ENCODE assay signal across 1 cellular context in genomic region chr5:122078116-122078865, GRCh38.
TF ChIP-seq lines count a peak whose summit lies in the region.

A gene with protein sequence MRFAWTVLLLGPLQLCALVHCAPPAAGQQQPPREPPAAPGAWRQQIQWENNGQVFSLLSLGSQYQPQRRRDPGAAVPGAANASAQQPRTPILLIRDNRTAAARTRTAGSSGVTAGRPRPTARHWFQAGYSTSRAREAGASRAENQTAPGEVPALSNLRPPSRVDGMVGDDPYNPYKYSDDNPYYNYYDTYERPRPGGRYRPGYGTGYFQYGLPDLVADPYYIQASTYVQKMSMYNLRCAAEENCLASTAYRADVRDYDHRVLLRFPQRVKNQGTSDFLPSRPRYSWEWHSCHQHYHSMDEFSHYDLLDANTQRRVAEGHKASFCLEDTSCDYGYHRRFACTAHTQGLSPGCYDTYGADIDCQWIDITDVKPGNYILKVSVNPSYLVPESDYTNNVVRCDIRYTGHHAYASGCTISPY (minus strand): TSS chr5:122078259. CDS start chr5:122077985, 274 bp downstream.

TF ChIP-seq in HEK293, 187 proteins besides CTCF, POLR2A, EP300 and RAD21 (continued from another document):
- TF ChIP-seq, protein P1, sequence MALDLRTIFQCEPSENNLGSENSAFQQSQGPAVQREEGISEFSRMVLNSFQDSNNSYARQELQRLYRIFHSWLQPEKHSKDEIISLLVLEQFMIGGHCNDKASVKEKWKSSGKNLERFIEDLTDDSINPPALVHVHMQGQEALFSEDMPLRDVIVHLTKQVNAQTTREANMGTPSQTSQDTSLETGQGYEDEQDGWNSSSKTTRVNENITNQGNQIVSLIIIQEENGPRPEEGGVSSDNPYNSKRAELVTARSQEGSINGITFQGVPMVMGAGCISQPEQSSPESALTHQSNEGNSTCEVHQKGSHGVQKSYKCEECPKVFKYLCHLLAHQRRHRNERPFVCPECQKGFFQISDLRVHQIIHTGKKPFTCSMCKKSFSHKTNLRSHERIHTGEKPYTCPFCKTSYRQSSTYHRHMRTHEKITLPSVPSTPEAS (tag by site-specific recombination; IDR thresholded peaks at IDR 0.05), result no peak
- TF ChIP-seq ZNF747 (tag by site-specific recombination; IDR thresholded peaks at IDR 0.05) (no peak), REPIN1 (tag by site-specific recombination; IDR thresholded peaks at IDR 0.05; ENCODE audit: low read depth) (no peak)
